Comparison of ENCODE assay signal across 9 cellular contexts in genomic region chr2:127859712-127860085, GRCh38. TPM values are rescaled to one million over a fixed set of nuclear protein-coding genes. Genes with fewer than 3 reads are reported as not detected.
DNase-seq lines count a peak whose midpoint lies in the region; ATAC-seq and TF ChIP-seq lines count a peak whose summit lies in the region.
"Had no signal": no experiment of that assay in that cellular context is flagged by ENCODE, and none has a peak within 500 bp of the region (broad histone marks: within the 10 kb centered on the region; RNA-seq: fewer than 3 reads in every experiment).

No MANE protein-coding gene starts in this region.

- TF ChIP-seq POLR2A in ovary (IDR thresholded peaks at IDR 0.05) = no peak

- no peak for TF ChIP-seq CTCF in ovary (IDR thresholded peaks at IDR 0.05)

- ATAC-seq in HG03196 (IDR thresholded peaks at IDR 0.05; ENCODE audit: unreplicated experiment) = no peak
- ATAC-seq: A549 had no signal

- H3K4me1 ChIP-seq in ovary (ENCODE audit: insufficient read depth) = peaks cover 9% of the 10 kb centered on the region

- no peak for TF ChIP-seq EP300 in ovary (IDR thresholded peaks at IDR 0.05)

- no peaks in the 10 kb centered on the region for H3K27me3 ChIP-seq in ovary

- intact Hi-C loops in ovary (cut with DNase I) = loop anchor here in 2 of 4 donors (10.0 kb wide), 1 partner anchor 165 kb away; the partner anchor contains the start of gene SAP130 (in 2 of the 2)

- no peak overlapping the region for H3K4me3 ChIP-seq in ovary
- H3K4me3 ChIP-seq: A549 had no signal

- H3K9me3 ChIP-seq in ovary = no peaks in the 10 kb centered on the region
- H3K9me3 ChIP-seq: A549 had no signal

- no peaks in the 10 kb centered on the region for H3K36me3 ChIP-seq in ovary

- H3K27ac ChIP-seq in ovary = no peak overlapping the region
- H3K27ac ChIP-seq: A549 had no signal

- 28 to 33% (median 33%) methylated on average over 8 of the region's 8 CpGs for WGBS in ovary, 3 donors

- DNase-seq in DMS153 treated with DMSO at 0.1 percent for 48 hours (lab: John Stamatoyannopoulos, UW; ENCODE audit: unreplicated experiment) = peak; percentile 11
- no peak for DNase-seq in DMS153 (lab: John Stamatoyannopoulos, UW)
- DNase-seq in activated CD4-positive, alpha-beta T cell treated with anti-CD3 and anti-CD28 coated beads for 24 hours (ENCODE audit: low read depth in 2 of 2) = peak; percentile 27 to 35
- DNase-seq in ecto neural progenitor cell (ENCODE audit: low spot score) = peak; percentile 76
- peak in 3 of 5 donors; percentile 30 to 53 (median 32) for DNase-seq in ovary
- no peak for DNase-seq in inferior parietal cortex (ENCODE audit: extremely low spot score)
- no peak for DNase-seq in NK-92 treated with Interleukin-12 subunit alpha and Interleukin-12 subunit beta, amount 100 ng/mL, for 24 hours (lab: John Stamatoyannopoulos, UW)

RNA-seq across cellular contexts. Expression of gene POLR2D, which starts 1.7 kb away (rescaled TPM):
- total RNA-seq in ovary = 10 to 100 TPM in 5 of 7 donors, 1 to 10 TPM in 2; 8.0 to 31.2 (median 26.3) TPM
- 10 to 100 TPM; 13.1 to 32.5 TPM for polyA plus RNA-seq in ovary

RNA-seq across cellular contexts. Expression of gene AMMECR1L, which starts 26.1 kb away (rescaled TPM):
- 10 to 100 TPM in 5 of 7 donors, 1 to 10 TPM in 2; 7.7 to 18.4 (median 15.7) TPM for total RNA-seq in ovary
- polyA plus RNA-seq in ovary = 10 to 100 TPM in 1 of 2 donors, 1 to 10 TPM in 1; 8.9 to 18.8 TPM

RNA-seq across cellular contexts. Expression of gene WDR33, which starts 48.7 kb away (rescaled TPM):
- total RNA-seq in ovary = 10 to 100 TPM; 32.9 to 56.2 (median 50.5) TPM
- 10 to 100 TPM; 16.3 to 46.7 TPM for polyA plus RNA-seq in ovary

Comparison
In these comparisons a context has a peak if more than half of its experiments do, and no peak if none do; other contexts are left out.
1. DNase-seq: peak in DMS153 treated with DMSO at 0.1 percent for 48 hours (single experiment), activated CD4-positive, alpha-beta T cell treated with anti-CD3 and anti-CD28 coated beads for 24 hours (2 of 2), ecto neural progenitor cell (single experiment) and ovary (3 of 5); none in DMS153 (single experiment), inferior parietal cortex (single experiment) and NK-92 treated with Interleukin-12 subunit alpha and Interleukin-12 subunit beta, amount 100 ng/mL, for 24 hours (single experiment).